Comparison of ENCODE assay signal across 24 cellular contexts in genomic region chr9:29640507-29640906, GRCh38.
"Had no signal": no experiment of that assay in that cellular context is flagged by ENCODE, and none has a peak within 500 bp of the region (broad histone marks: within the 10 kb centered on the region; RNA-seq: fewer than 3 reads in every experiment).

No MANE protein-coding gene starts in this region.

- H3K4me3 ChIP-seq: MG63, SJSA1 had no signal

- H3K4me1 ChIP-seq: SJSA1 had no signal

- H3K9me3 ChIP-seq: MG63, SJSA1 had no signal

- H3K27ac ChIP-seq: SJSA1, VCaP had no signal

- H3K27me3 ChIP-seq: MG63, SJSA1 had no signal

- H3K36me3 ChIP-seq: MG63, SJSA1 had no signal

- FAIRE-seq: RCC 7860, TTC549 had no signal

- ATAC-seq: T-helper 17 cell had no signal

- DNase-seq: activated CD4-positive, alpha-beta memory T cell treated with anti-CD3 and anti-CD28 coated beads, Interleukin-2, amount 10 ng/mL, durations not matched to agents 7 days and 5 days; activated CD4-positive, alpha-beta T cell treated with anti-CD3 and anti-CD28 coated beads, Interleukin-2, amount 10 ng/mL, durations not matched to agents 7 days and 5 days; activated CD4-positive, CD25-positive, alpha-beta regulatory T cell; activated gamma-delta T cell treated with Interleukin-2 at 50 U/mL for 16 hours; activated naive CD4-positive, alpha-beta T cell treated with anti-CD3 and anti-CD28 coated beads, Interleukin-2, amount 10 ng/mL, durations not matched to agents 7 days and 5 days; activated naive CD8-positive, alpha-beta T cell treated with anti-CD3 and anti-CD28 coated beads for 36 hours; activated T-cell treated with anti-CD3 and anti-CD28 coated beads for 4 hours; activated T-cell treated with anti-CD3 and anti-CD28 coated beads, Interleukin-2, amount 50 U/mL, for 48 hours; caudate nucleus; KG1; MG63; NCI-H1105; NCI-H1436 treated with DMSO at 0.1 percent for 48 hours; NCI-H187; NCI-H2081 treated with DMSO at 0.1 percent for 48 hours; NCI-H446; NCI-H524; SHP77; T-helper 17 cell; T1000 had no signal
